In genomic region chr2:75416420-75417342, GRCh38 we compare ENCODE assay signal across 9 cellular contexts.
DNase-seq lines count a peak whose midpoint lies in the region; ATAC-seq, FAIRE-seq and TF ChIP-seq lines count a peak whose summit lies in the region.
"Had no signal": no experiment of that assay in that cellular context is flagged by ENCODE, and none has a peak within 500 bp of the region (broad histone marks: within the 10 kb centered on the region; RNA-seq: fewer than 3 reads in every experiment).

No MANE protein-coding gene starts in this region.

- peak overlapping the region; percentile 94 to 100 (median 98) for H3K27ac Mint-ChIP-seq in naive thymus-derived CD8-positive, alpha-beta T cell

- no peaks in the 10 kb centered on the region for H3K9me2 ChIP-seq in OCI-LY1 (ENCODE audit: low read depth, low read length)

- ATAC-seq in GM18519 (IDR thresholded peaks at IDR 0.05; ENCODE audit: low FRiP score, unreplicated experiment) (peak; percentile 65), HG02571 (IDR thresholded peaks at IDR 0.05; ENCODE audit: unreplicated experiment) (peak; percentile 51)
- ATAC-seq in naive thymus-derived CD8-positive, alpha-beta T cell: peak; percentile 96

- peaks cover 14 to 25% (median 19%) of the 10 kb centered on the region in 3 donors for H3K36me3 Mint-ChIP-seq in naive thymus-derived CD8-positive, alpha-beta T cell

- H3K4me3 ChIP-seq in OCI-LY1 (ENCODE audit: low read depth, low read length, poor library complexity, severe bottlenecking): peak overlapping the region; percentile 38

- H3K79me2 ChIP-seq in OCI-LY1 (ENCODE audit: insufficient read depth, low read length): no peaks in the 10 kb centered on the region

- peaks cover under 1 to 9% (median 7%) of the 10 kb centered on the region in 9 donors for H3K9me3 Mint-ChIP-seq in naive thymus-derived CD8-positive, alpha-beta T cell

- H3K4me3 Mint-ChIP-seq in naive thymus-derived CD8-positive, alpha-beta T cell: peak overlapping the region; percentile 90 to 97 (median 95)

- no peaks in the 10 kb centered on the region for H3K4me1 ChIP-seq in OCI-LY1 (ENCODE audit: insufficient read depth, low read length, severe bottlenecking)

- no peaks in the 10 kb centered on the region for H3K9me3 ChIP-seq in OCI-LY1 (ENCODE audit: low read length)

- H3K4me2 ChIP-seq in OCI-LY1 (ENCODE audit: low read length): peak overlapping the region; percentile 27; the same call in 1 of the 2 replicates

- no peaks in the 10 kb centered on the region for H3F3A ChIP-seq in OCI-LY1 (ENCODE audit: insufficient read depth, low read length)

- peaks cover 0 to 8% (median 0%) of the 10 kb centered on the region in 5 donors for H3K27me3 Mint-ChIP-seq in naive thymus-derived CD8-positive, alpha-beta T cell

- POLR2A ChIA-PET in naive thymus-derived CD8-positive, alpha-beta T cell (lab: Charles Lee): interaction anchor here (0.6 kb wide), 1 partner anchor 293 kb away, joined by 3 read pairs; no protein-coding TSS in a partner anchor

- H3K9ac ChIP-seq in OCI-LY1 (ENCODE audit: low read length): no peak overlapping the region; the same call in 1 of the 2 replicates

- TF ChIP-seq CTCF in OCI-LY1 (IDR thresholded peaks at IDR 0.05; ENCODE audit: low read length): no peak
- no peak for TF ChIP-seq CTCF in D721Med (IDR thresholded peaks at IDR 0.05; ENCODE audit: insufficient read depth, missing control alignments)

- H2AFZ ChIP-seq in OCI-LY1 (ENCODE audit: low read length): no peak overlapping the region

- H3K4me1 Mint-ChIP-seq in naive thymus-derived CD8-positive, alpha-beta T cell: peaks cover 25 to 55% (median 47%) of the 10 kb centered on the region in 4 donors

- FAIRE-seq in D721Med (lab: Jason Lieb, UNC): no peak

- H4K20me1 ChIP-seq in OCI-LY1 (ENCODE audit: insufficient read depth, low read length): no peaks in the 10 kb centered on the region

- no peaks in the 10 kb centered on the region for H3K27me3 ChIP-seq in OCI-LY1 (ENCODE audit: insufficient read depth, low read length)

- peak in 7 of 10 donors; percentile 16 to 74 (median 53) for DNase-seq in naive thymus-derived CD8-positive, alpha-beta T cell
- DNase-seq in T-helper 1 cell (no peak), D721Med (ENCODE audit: insufficient read length, low spot score) (no peak), NCI-H2171 treated with DMSO at 0.1 percent for 48 hours (lab: John Stamatoyannopoulos, UW) (no peak)
- DNase-seq in stimulated activated CD4-positive, alpha-beta T cell treated with anti-CD3 and anti-CD28 coated beads, Interleukin-15, amount 100 ng/mL, for 24 hours: no peak
- DNase-seq: WERI-Rb-1 had no signal

- no peak overlapping the region for H3K27ac ChIP-seq in OCI-LY1 (ENCODE audit: low read depth, low read length, poor library complexity, severe bottlenecking)
- H3K27ac ChIP-seq: WERI-Rb-1 had no signal

- H3K36me3 ChIP-seq in OCI-LY1 (ENCODE audit: insufficient read depth, low read length): no peaks in the 10 kb centered on the region
- H3K36me3 ChIP-seq: WERI-Rb-1 had no signal

Comparison
In these comparisons a context has a peak if more than half of its experiments do, and no peak if none do; other contexts are left out.
1. DNase-seq: peak in naive thymus-derived CD8-positive, alpha-beta T cell (7 of 10); none in T-helper 1 cell (0 of 5), D721Med (single experiment), NCI-H2171 treated with DMSO at 0.1 percent for 48 hours (single experiment) and stimulated activated CD4-positive, alpha-beta T cell treated with anti-CD3 and anti-CD28 coated beads, Interleukin-15, amount 100 ng/mL, for 24 hours (single experiment).
2. Peak in every context shown above with its lines, with median percentiles within 50 percentile points of each other: ATAC-seq.